6 cellular contexts compared by ENCODE assay signal in the genomic region with DNA sequence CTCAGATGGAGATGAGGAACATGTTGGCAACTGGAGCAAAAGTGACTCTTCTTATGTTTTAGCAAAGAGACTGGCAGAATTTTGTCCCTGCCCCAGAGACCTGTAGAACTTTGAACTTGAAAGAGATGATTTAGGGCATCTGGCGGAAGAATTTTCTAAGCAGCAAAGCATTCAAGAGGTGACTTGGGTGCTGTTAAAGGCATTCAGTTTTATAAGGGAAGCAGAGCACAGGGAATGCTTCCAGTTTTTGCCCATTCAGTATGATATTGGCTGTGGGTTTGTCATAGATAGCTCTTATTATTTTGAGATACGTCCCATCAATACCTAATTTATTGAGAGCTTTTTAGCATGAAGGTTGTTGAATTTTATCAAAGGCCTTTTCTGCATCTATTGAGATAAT. TPM values are rescaled to one million over a fixed set of nuclear protein-coding genes. Genes with fewer than 3 reads are reported as not detected.
"Had no signal": no experiment of that assay in that cellular context is flagged by ENCODE, and none has a peak within 500 bp of the region (broad histone marks: within the 10 kb centered on the region; RNA-seq: fewer than 3 reads in every experiment).

No MANE protein-coding gene starts in this region.

RNA-seq across cellular contexts. Expression of gene PEG3, which starts 11.8 kb away (rescaled TPM):
- total RNA-seq: GM23338, H1, H7, H9, HFFc6 had no signal
- polyA plus RNA-seq: GM23338, H1 had no signal

RNA-seq across cellular contexts. Expression of gene ZIM2, which starts 11.8 kb away (rescaled TPM):
- total RNA-seq: GM23248, GM23338, H1, H7, H9, HFFc6 had no signal
- polyA plus RNA-seq: GM23248, GM23338, H1 had no signal
